6 cellular contexts compared by ENCODE assay signal in genomic region chr12:105245776-105246427, GRCh38. TPM values are rescaled to one million over a fixed set of nuclear protein-coding genes. Genes with fewer than 3 reads are reported as not detected.
A peak's percentile ranks its signal among the peaks of the same experiment; 100 is the strongest.
DNase-seq lines count a peak whose midpoint lies in the region; ATAC-seq, FAIRE-seq and TF ChIP-seq lines count a peak whose summit lies in the region.
"Not testable (repeated sequence)": the region's sequence is repeated elsewhere in the genome, so short reads cannot be mapped to it uniquely, and the experiment has no call there.

No MANE protein-coding gene starts in this region.

- not testable (repeated sequence) for FAIRE-seq in K562 (lab: Jason Lieb, UNC); HepG2 (lab: Jason Lieb, UNC)

- H3F3A ChIP-seq in PC-9 (ENCODE audit: insufficient read depth, low read depth) = not testable (repeated sequence)

- BruUV-seq in PC-9 (replicated peaks; lab: Mats Ljungman, UMichigan); K562 (replicated peaks; lab: Mats Ljungman, UMichigan); HepG2 (replicated peaks; lab: Mats Ljungman, UMichigan): not testable (repeated sequence)

- H3K4me3 Mint-ChIP-seq in endodermal cell = not testable (repeated sequence)
- H3K4me3 Mint-ChIP-seq in endothelial cell (ENCODE audit: unreplicated experiment) = peak overlapping the region; percentile 51

- not testable (repeated sequence) for TF ChIP-seq RAD21 in K562 (CRISPR knock-in tag; conservative IDR thresholded peaks at IDR 0.05 in 1 of 2, IDR thresholded peaks at IDR 0.05 in 1 of 2); HepG2 (CRISPR knock-in tag; IDR thresholded peaks at IDR 0.05)

- 6% methylated on average over 16 of the region's 20 CpGs for WGBS in K562 (ENCODE audit: insufficient coverage, low coverage, missing lambda C conversion rate)
- WGBS in endodermal cell (ENCODE audit: insufficient coverage in 1 of 2, insufficient read length in 1 of 2), 2 experiments = 87 to 92% methylated on average over 7 to 19 of the region's 20 CpGs
- WGBS in HepG2 (ENCODE audit: low lambda C conversion rate) = 95% methylated on average over 7 of the region's 20 CpGs

- H3K9me2 ChIP-seq in PC-9 (ENCODE audit: insufficient read depth) = not testable (repeated sequence)

- CTCF ChIA-PET in HEK293 (lab: Yijun Ruan, JAX); PC-9 (lab: Charles Lee); K562 (lab: Yijun Ruan, JAX; ENCODE audit: low intra/inter-chr PET ratio); HepG2 (lab: Yijun Ruan, JAX; ENCODE audit: low intra/inter-chr PET ratio, low total read pairs): not testable (repeated sequence)

- not testable (repeated sequence) for H3K27ac Mint-ChIP-seq in endodermal cell; endothelial cell (ENCODE audit: unreplicated experiment)

- not testable (repeated sequence) for H3K9me3 ChIP-seq in HEK293 (ENCODE audit: control insufficient read depth, insufficient read depth, low read depth, low read length); PC-9 (ENCODE audit: insufficient read depth, low read depth); K562 (replicated peaks; ENCODE audit: control insufficient read depth, insufficient read depth, low read depth, low read length); HepG2 (ENCODE audit: low read length)
- H3K9me3 ChIP-seq in endodermal cell (ENCODE audit: control insufficient read depth, low read length) = peaks cover 12% of the 10 kb centered on the region

- not testable (repeated sequence) for H3K36me3 ChIP-seq in HEK293 (ENCODE audit: control insufficient read depth in 2 of 2, insufficient read depth in 1 of 2, low read length in 2 of 2); PC-9 (ENCODE audit: low read depth); K562 (ENCODE audit: control insufficient read depth, insufficient read depth, low read length); endodermal cell (ENCODE audit: control insufficient read depth, insufficient read depth, low read length); HepG2 (replicated peaks in 1 of 2; ENCODE audit: control insufficient read depth in 1 of 2, insufficient read depth in 2 of 2, low read length in 2 of 2)

- intact Hi-C loops in PC-9 (cut with micrococcal nuclease; ENCODE audit: unreplicated experiment); K562 (cut with micrococcal nuclease); HepG2 (cut with micrococcal nuclease; ENCODE audit: unreplicated experiment): not testable (repeated sequence)

- H3K4me1 ChIP-seq in HEK293 (ENCODE audit: control insufficient read depth, insufficient read depth, low read length); PC-9 (replicated peaks; ENCODE audit: insufficient read depth); K562 (replicated peaks in 1 of 2; ENCODE audit: control insufficient read depth in 2 of 2, insufficient read depth in 2 of 2, low read length in 2 of 2); endodermal cell (ENCODE audit: control insufficient read depth, insufficient read depth, low read length); HepG2 (ENCODE audit: insufficient read depth, low read length): not testable (repeated sequence)

- not testable (repeated sequence) for TF ChIP-seq POLR2A in K562 (conservative IDR thresholded peaks at IDR 0.05); HepG2 (IDR thresholded peaks at IDR 0.05; ENCODE audit: insufficient read depth in 1 of 2, low read depth in 2 of 2, low read length in 2 of 2)

- not testable (repeated sequence) for TF ChIP-seq CTCF in HEK293 (tag by site-specific recombination; IDR thresholded peaks at IDR 0.05); PC-9 (conservative IDR thresholded peaks at IDR 0.05); K562 (IDR thresholded peaks at IDR 0.05 in 2 of 3, conservative IDR thresholded peaks at IDR 0.05 in 1 of 3; ENCODE audit: insufficient read depth in 2 of 3, low read depth in 1 of 3, low read length in 3 of 3); endodermal cell (conservative IDR thresholded peaks at IDR 0.05); endothelial cell (IDR thresholded peaks at IDR 0.05; ENCODE audit: unreplicated experiment); HepG2 (CRISPR knock-in tag; IDR thresholded peaks at IDR 0.05)

- H3K9me3 Mint-ChIP-seq in endodermal cell (peaks cover 22% of the 10 kb centered on the region), endothelial cell (ENCODE audit: unreplicated experiment) (peaks cover 13% of the 10 kb centered on the region)

- H3K9ac ChIP-seq in K562 (ENCODE audit: insufficient read depth in 1 of 2, low read depth in 2 of 2, low read length in 2 of 2); endodermal cell (ENCODE audit: extremely low read depth, low read length, poor library complexity, severe bottlenecking); HepG2 (ENCODE audit: insufficient read depth, low read depth, low read length): not testable (repeated sequence)

- not testable (repeated sequence) for H3K4me3 ChIP-seq in HEK293 (ENCODE audit: low read depth, low read length); PC-9; K562; HepG2 (replicated peaks in 1 of 3; ENCODE audit: insufficient read depth in 1 of 3, low read depth in 2 of 3, low read length in 3 of 3)
- peak overlapping the region; percentile 35 for H3K4me3 ChIP-seq in endodermal cell (ENCODE audit: low read length)

- H3K27me3 ChIP-seq in PC-9 (ENCODE audit: insufficient read depth, low read depth) = peaks cover 21% of the 10 kb centered on the region
- not testable (repeated sequence) for H3K27me3 ChIP-seq in K562 (ENCODE audit: control insufficient read depth in 2 of 2, insufficient read depth in 2 of 2, low read length in 2 of 2); endodermal cell (ENCODE audit: control insufficient read depth, insufficient read depth, low read length, poor library complexity, severe bottlenecking); HepG2 (ENCODE audit: control insufficient read depth in 1 of 2, insufficient read depth in 2 of 2, low read length in 2 of 2)

- not testable (repeated sequence) for H3K27ac ChIP-seq in HEK293 (ENCODE audit: extremely low read depth, low read depth, low read length); PC-9; K562 (ENCODE audit: extremely low read depth, low read depth, low read length); endodermal cell (ENCODE audit: low read depth, low read length); HepG2 (ENCODE audit: extremely low read length, insufficient read depth, low read length)

- not testable (repeated sequence) for H3K9me1 ChIP-seq in K562 (ENCODE audit: control insufficient read depth, insufficient read depth, low read length)

- H2AFZ ChIP-seq in PC-9; K562 (ENCODE audit: low read depth, low read length); HepG2 (ENCODE audit: low read length): not testable (repeated sequence)

- not testable (repeated sequence) for DNase-seq in PC-9; K562 (ENCODE audit: extremely low read depth in 1 of 4, low spot score in 3 of 4); endodermal cell; endothelial cell (ENCODE audit: low spot score); HepG2 (ENCODE audit: low spot score)

- in situ Hi-C loops in K562 (cut with MboI); HepG2 (cut with HindIII; ENCODE audit: extremely low pct_ligation_motif_present, low pct_unique_long_range_greater_than_20kb): not testable (repeated sequence)

- not testable (repeated sequence) for H3K27me3 Mint-ChIP-seq in endodermal cell (ENCODE audit: insufficient read depth); endothelial cell (ENCODE audit: unreplicated experiment)

- not testable (repeated sequence) for H4K20me1 ChIP-seq in PC-9 (ENCODE audit: insufficient read depth); K562 (replicated peaks; ENCODE audit: control insufficient read depth, insufficient read depth, low read length); HepG2 (ENCODE audit: insufficient read depth, low read length)

- H3K4me1 Mint-ChIP-seq in endodermal cell; endothelial cell (ENCODE audit: unreplicated experiment): not testable (repeated sequence)

- not testable (repeated sequence) for H3K36me3 Mint-ChIP-seq in endodermal cell (ENCODE audit: low read depth); endothelial cell (ENCODE audit: low read depth, unreplicated experiment)

- H3K4me2 ChIP-seq in PC-9 (peak overlapping the region; percentile 19; the same call in 1 of the 2 replicates), HepG2 (ENCODE audit: low read depth, low read length) (0 out of 2 replicates have a peak overlapping the region, but pooled peaks have one; percentile 7)
- H3K4me2 ChIP-seq in K562 (ENCODE audit: insufficient read depth, low read length) = not testable (repeated sequence)

- ATAC-seq in K562, HepG2: not testable (repeated sequence)

- POLR2A ChIA-PET in HEK293 (lab: Yijun Ruan, JAX); PC-9 (lab: Charles Lee; ENCODE audit: unreplicated experiment); HepG2 (lab: Yijun Ruan, JAX): not testable (repeated sequence)
- POLR2A ChIA-PET in K562 (lab: Yijun Ruan, JAX) = interaction anchor here (0.6 kb wide), 1 partner anchor 866 kb away, joined by 3 read pairs; no protein-coding TSS in a partner anchor

- H3K79me2 ChIP-seq in PC-9 (ENCODE audit: low read depth); K562 (ENCODE audit: control insufficient read depth, insufficient read depth, low read length); HepG2 (ENCODE audit: insufficient read depth, low read length): not testable (repeated sequence)

- TF ChIP-seq EP300 in K562 (IDR thresholded peaks at IDR 0.05; ENCODE audit: low read length); HepG2 (IDR thresholded peaks at IDR 0.05; ENCODE audit: low read depth in 2 of 2, low read length in 2 of 2); HepG2 (CRISPR knock-in tag; IDR thresholded peaks at IDR 0.05; ENCODE audit: borderline replicate concordance): not testable (repeated sequence)

RNA-seq across cellular contexts. Expression of gene APPL2, which starts 9.9 kb away (rescaled TPM):
- total RNA-seq in PC-9 (2021) (24.3 and 24.6 TPM in 2 replicates), K562 (2014; rRNA removed) (3.8 and 5.2 TPM in 2 replicates), K562 (2014; rRNA removed; fragmentation: Illumina TruSeq; extraction: Trizol) (8.2 and 8.5 TPM in 2 replicates), K562 (2015; rRNA removed; fragmentation: Illumina TruSeq; extraction: Trizol) (6.7 and 9.0 TPM in 2 replicates), K562 (2021) (7.5 and 8.0 TPM in 2 replicates), endodermal cell (10 to 100 TPM; 31.8 to 35.2 TPM), endothelial cell (ENCODE audit: unreplicated experiment) (44.7 TPM), HepG2 (2016; rRNA removed; fragmentation: Illumina TruSeq; extraction: Trizol) (9.9 and 10.5 TPM in 2 replicates)
- 36.5 and 49.4 TPM in 2 replicates for total RNA-seq in K562 (2011; cell fraction: chromatin; rRNA removed; ENCODE audit: low replicate concordance)
- 18.5 and 19.7 TPM in 2 replicates for total RNA-seq in K562 (2011; cell fraction: nucleolus; rRNA removed)
- 26.7 and 27.6 TPM in 2 replicates for total RNA-seq in K562 (2011; cell fraction: nucleoplasm; rRNA removed)
- polyA plus RNA-seq in K562 (2011; rRNA removed) (11.4 and 14.4 TPM in 2 replicates), K562 (2014; fragmentation: Illumina TruSeq; extraction: Trizol) (7.8 and 13.6 TPM in 2 replicates), K562 (2014; fragmentation: Nextera tagmentation; extraction: Ambion mirVana) (1 to 10 TPM; 2.1 to 3.3 TPM), K562 (2014; rRNA removed) (8.6 and 8.9 TPM in 2 replicates), HepG2 (2011; rRNA removed) (11.1 and 12.1 TPM in 2 replicates)
- polyA plus RNA-seq in K562 (2011; cell fraction: cytosol; rRNA removed) = 2.9 and 4.0 TPM in 2 replicates
- polyA plus RNA-seq in K562 (2011; cell fraction: nucleus; rRNA removed) = 17.1 and 23.1 TPM in 2 replicates
- 4.4 and 9.0 TPM in 2 replicates for polyA plus RNA-seq in K562 (2012)
- polyA minus RNA-seq in K562 (2011; rRNA and poly(A)+ RNA removed) = 12.3 and 13.4 TPM in 2 replicates
- 3.7 and 4.1 TPM in 2 replicates for polyA minus RNA-seq in K562 (2011; cell fraction: cytosol; rRNA and poly(A)+ RNA removed)
- 13.3 and 16.4 TPM in 2 replicates for polyA minus RNA-seq in K562 (2011; cell fraction: nucleus; rRNA and poly(A)+ RNA removed)
- 40.4 TPM for polyA plus RNA-seq in endodermal cell (2013, experiment 1 of 2)
- 37.2 TPM for polyA plus RNA-seq in endodermal cell (2013, experiment 2 of 2)
- total RNA-seq in HepG2 (2016; cell fraction: cytosol; rRNA removed; fragmentation: Illumina TruSeq; extraction: Trizol; ENCODE audit: low read depth) = 3.9 and 4.1 TPM in 2 replicates
- 9.9 and 11.1 TPM in 2 replicates for total RNA-seq in HepG2 (2016; cell fraction: insoluble cytoplasmic fraction; rRNA removed; fragmentation: Illumina TruSeq; extraction: Trizol)
- 10.0 and 11.6 TPM in 2 replicates for total RNA-seq in HepG2 (2016; cell fraction: membrane; rRNA removed; fragmentation: Illumina TruSeq; extraction: Trizol)
- 15.0 and 18.1 TPM in 2 replicates for total RNA-seq in HepG2 (2016; cell fraction: nucleus; rRNA removed; fragmentation: Illumina TruSeq; extraction: Trizol)
- 5.5 and 6.9 TPM in 2 replicates for polyA plus RNA-seq in HepG2 (2011; cell fraction: cytosol; rRNA removed)
- 18.2 and 20.1 TPM in 2 replicates for polyA plus RNA-seq in HepG2 (2011; cell fraction: nucleus; rRNA removed)
- 11.3 and 17.8 TPM in 2 replicates for polyA plus RNA-seq in HepG2 (2012)
- polyA plus RNA-seq in HepG2 (2016; cell fraction: cytosol; fragmentation: Illumina TruSeq; extraction: Trizol; ENCODE audit: low read depth) = 4.7 and 5.2 TPM in 2 replicates
- polyA plus RNA-seq in HepG2 (2016; cell fraction: insoluble cytoplasmic fraction; fragmentation: Illumina TruSeq; extraction: Trizol; ENCODE audit: low read depth) = 11.6 and 12.2 TPM in 2 replicates
- 8.7 and 8.8 TPM in 2 replicates for polyA plus RNA-seq in HepG2 (2016; cell fraction: membrane; fragmentation: Illumina TruSeq; extraction: Trizol; ENCODE audit: low read depth)
- 21.7 TPM in 2 replicates for polyA plus RNA-seq in HepG2 (2016; cell fraction: nucleus; fragmentation: Illumina TruSeq; extraction: Trizol; ENCODE audit: insufficient read depth, low read depth)
- polyA minus RNA-seq in HepG2 (2011; rRNA and poly(A)+ RNA removed; ENCODE audit: low replicate concordance) = 11.7 and 14.0 TPM in 2 replicates
- polyA minus RNA-seq in HepG2 (2011; cell fraction: cytosol; rRNA and poly(A)+ RNA removed) = 4.7 and 7.5 TPM in 2 replicates
- polyA minus RNA-seq in HepG2 (2011; cell fraction: nucleus; rRNA and poly(A)+ RNA removed) = 30.4 and 41.6 TPM in 2 replicates
